In the genomic region with DNA sequence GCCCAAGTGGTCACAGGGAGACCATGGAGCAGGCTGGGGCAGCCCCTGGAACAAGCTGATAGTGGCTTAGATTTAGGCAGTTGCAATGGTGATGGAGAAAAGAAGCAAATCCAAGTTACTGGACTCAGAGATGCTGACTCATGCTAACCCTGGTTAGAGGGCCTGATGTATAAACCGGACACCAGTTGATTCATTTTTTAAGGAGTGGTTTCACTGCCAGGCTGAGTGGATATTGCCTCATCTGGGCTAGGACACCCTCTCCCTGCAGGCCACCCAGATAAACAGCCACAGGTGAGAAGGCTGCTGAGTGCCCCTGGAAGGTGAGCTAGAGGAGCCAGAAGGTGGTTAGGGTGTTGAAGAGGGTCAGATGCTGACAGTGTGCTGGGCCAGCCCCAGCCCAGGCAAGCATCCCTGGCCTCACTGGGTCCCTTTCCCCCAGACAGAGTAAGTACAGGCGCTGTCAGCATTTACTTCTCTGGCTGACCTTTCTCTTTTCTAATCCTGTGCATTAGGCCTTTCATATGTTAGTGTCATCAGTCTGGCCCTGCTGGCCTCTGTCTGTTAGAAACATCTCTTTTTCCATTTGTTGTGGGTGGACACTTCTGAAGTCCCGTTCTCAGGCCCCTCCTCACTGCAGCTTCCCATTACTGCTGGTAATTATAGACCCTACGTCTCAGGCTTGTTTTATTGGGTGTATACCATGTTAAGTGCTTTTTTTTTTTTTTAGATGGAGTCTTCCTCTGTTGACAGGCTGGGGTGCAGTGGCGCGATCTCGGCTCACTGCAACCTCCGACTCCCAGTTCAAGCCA, we compare ENCODE assay signal across 14 cellular contexts. TPM values are rescaled to one million over a fixed set of nuclear protein-coding genes. Genes with fewer than 3 reads are reported as not detected.
DNase-seq lines count a peak whose midpoint lies in the region; ATAC-seq, FAIRE-seq and TF ChIP-seq lines count a peak whose summit lies in the region.
"Had no signal": no experiment of that assay in that cellular context is flagged by ENCODE, and none has a peak within 500 bp of the region (broad histone marks: within the 10 kb centered on the region; RNA-seq: fewer than 3 reads in every experiment).

No MANE protein-coding gene starts in this region.

- H2AFZ ChIP-seq in PC-3 (ENCODE audit: low read length), result no peak overlapping the region
- H2AFZ ChIP-seq in endothelial cell of umbilical vein (ENCODE audit: low read depth, low read length), result no peak overlapping the region

- POLR2A ChIA-PET in MCF 10A (lab: Yijun Ruan, JAX), result interaction anchor here (0.6 kb wide), 1 partner anchor 25 kb away, joined by 3 read pairs; no protein-coding TSS in a partner anchor
- POLR2A ChIA-PET in PC-3 (lab: Charles Lee; ENCODE audit: unreplicated experiment), result no interaction called here
- POLR2A ChIA-PET in endothelial cell of umbilical vein (lab: Charles Lee), result no interaction called here

- H3K4me1 ChIP-seq in breast epithelium (no peaks in the 10 kb centered on the region), PC-3 (ENCODE audit: insufficient read depth, low read length) (peaks cover 24% of the 10 kb centered on the region), endothelial cell of umbilical vein (ENCODE audit: control insufficient read depth, extremely low read depth, insufficient read depth, low read length) (no peaks in the 10 kb centered on the region)

- no peaks in the 10 kb centered on the region for H3K9me3 Mint-ChIP-seq in MCF 10A (ENCODE audit: unreplicated experiment)

- H3K36me3 Mint-ChIP-seq in MCF 10A (ENCODE audit: insufficient read depth, unreplicated experiment), result no peaks in the 10 kb centered on the region

- no peaks in the 10 kb centered on the region for H3K79me2 ChIP-seq in PC-3 (ENCODE audit: low read length)
- no peaks in the 10 kb centered on the region for H3K79me2 ChIP-seq in endothelial cell of umbilical vein (ENCODE audit: control insufficient read depth, insufficient read depth, low read length)

- H3K9me3 ChIP-seq in breast epithelium (no peaks in the 10 kb centered on the region), PC-3 (ENCODE audit: low read length) (no peaks in the 10 kb centered on the region), endothelial cell of umbilical vein (replicated peaks; ENCODE audit: control insufficient read depth, insufficient read depth, low read length) (no peaks in the 10 kb centered on the region)
- H3K9me3 ChIP-seq: spleen, upper lobe of left lung had no signal

- CTCF ChIA-PET in MCF 10A (lab: Yijun Ruan, JAX), result interaction anchor here (1.0 to 4.3 kb wide), 6 partner anchors 10 to 177 kb away, joined by 3 to 23 read pairs (median 6); no protein-coding TSS in a partner anchor
- CTCF ChIA-PET in PC-3 (lab: Charles Lee), result no interaction called here
- CTCF ChIA-PET in endothelial cell of umbilical vein (lab: Charles Lee), result interaction anchor here (1.1 to 3.4 kb wide), 5 partner anchors 9 to 271 kb away, joined by 3 to 15 read pairs (median 4); no protein-coding TSS in a partner anchor

- intact Hi-C loops in MCF 10A (cut with micrococcal nuclease), result no loop called here
- intact Hi-C loops in breast epithelium (cut with DNase I; ENCODE audit: low total_unique reads), result no loop called here
- intact Hi-C loops in PC-3 (cut with micrococcal nuclease), result no loop called here
- intact Hi-C loops in endothelial cell of umbilical vein (cut with micrococcal nuclease), result no loop called here

- no peaks in the 10 kb centered on the region for H3K27me3 Mint-ChIP-seq in MCF 10A (ENCODE audit: insufficient read depth, unreplicated experiment)

- no peaks in the 10 kb centered on the region for H4K20me1 ChIP-seq in PC-3 (ENCODE audit: low read length)
- no peaks in the 10 kb centered on the region for H4K20me1 ChIP-seq in endothelial cell of umbilical vein (replicated peaks; ENCODE audit: control insufficient read depth, extremely low read depth, insufficient read depth, low read length)

- H3K27ac Mint-ChIP-seq in MCF 10A (ENCODE audit: low read depth, unreplicated experiment), result peak overlapping the region; percentile 55

- peak; percentile 85 for DNase-seq in MCF 10A (ENCODE audit: unreplicated experiment)
- DNase-seq in breast epithelium (ENCODE audit: low spot score in 2 of 2), result no peak
- DNase-seq in PC-3, result peak; percentile 86
- DNase-seq in endothelial cell of umbilical vein (ENCODE audit: low read depth, low spot score), result no peak
- peak; percentile 67 for DNase-seq in renal cortical epithelial cell (ENCODE audit: low read depth)
- no peak for DNase-seq in NCI-H1105 (lab: John Stamatoyannopoulos, UW)
- DNase-seq in islet precursor cell, result no peak
- DNase-seq: activated CD4-positive, alpha-beta T cell treated with anti-CD3 and anti-CD28 coated beads for 1 hour; brain microvascular endothelial cell; DND-41; NCI-H82; spleen had no signal

- H3K9ac ChIP-seq in PC-3 (ENCODE audit: low read length) (no peak overlapping the region), endothelial cell of umbilical vein (replicated peaks; ENCODE audit: extremely low read depth, insufficient read depth, low read length) (no peak overlapping the region)

- peak overlapping the region; percentile 58 for H3K4me2 ChIP-seq in PC-3 (ENCODE audit: low read length)
- H3K4me2 ChIP-seq in endothelial cell of umbilical vein (ENCODE audit: insufficient read depth, low read length), result no peak overlapping the region

- TF ChIP-seq POLR2A in breast epithelium (IDR thresholded peaks at IDR 0.05) (no peak), endothelial cell of umbilical vein (IDR thresholded peaks at IDR 0.05; ENCODE audit: low read depth, low read length) (no peak)

- peak; percentile 97 for ATAC-seq in PC-3
- no peak for ATAC-seq in HG03571 (IDR thresholded peaks at IDR 0.05; ENCODE audit: unreplicated experiment)

- no peaks in the 10 kb centered on the region for H3K36me3 ChIP-seq in breast epithelium
- H3K36me3 ChIP-seq in PC-3 (ENCODE audit: low read depth, low read length), result no peaks in the 10 kb centered on the region
- H3K36me3 ChIP-seq in endothelial cell of umbilical vein (ENCODE audit: control insufficient read depth in 2 of 2, extremely low read depth in 1 of 2, insufficient read depth in 2 of 2, low read length in 2 of 2), result no peaks in the 10 kb centered on the region
- H3K36me3 ChIP-seq: brain microvascular endothelial cell, spleen, upper lobe of left lung had no signal

- BruUV-seq in MCF 10A (replicated peaks; lab: Mats Ljungman, UMichigan) (no TSS peak), PC-3 (replicated peaks; lab: Mats Ljungman, UMichigan) (TSS peak; percentile 72), endothelial cell of umbilical vein (replicated peaks; lab: Mats Ljungman, UMichigan) (no TSS peak)

- no peaks in the 10 kb centered on the region for H3F3A ChIP-seq in PC-3 (ENCODE audit: low read length, unreplicated experiment)

- H3K4me3 Mint-ChIP-seq in MCF 10A (ENCODE audit: unreplicated experiment), result no peak overlapping the region

- peaks cover 13% of the 10 kb centered on the region for H3K4me1 Mint-ChIP-seq in MCF 10A (ENCODE audit: insufficient read depth, unreplicated experiment)

- no peaks in the 10 kb centered on the region for H3K9me1 ChIP-seq in endothelial cell of umbilical vein (replicated peaks; ENCODE audit: control insufficient read depth, extremely low read depth, insufficient read depth, low read length)

- H3K27ac ChIP-seq in breast epithelium (no peak overlapping the region), PC-3 (ENCODE audit: low read length) (peak overlapping the region; percentile 61), endothelial cell of umbilical vein (ENCODE audit: insufficient read depth, low read depth, low read length) (no peak overlapping the region)
- H3K27ac ChIP-seq: brain microvascular endothelial cell, spleen, upper lobe of left lung had no signal

- dilution Hi-C loops in endothelial cell of umbilical vein (cut with MboI; ENCODE audit: extremely low pct_ligation_motif_present, low sequenced_read_pairs), result no loop called here

- peak; percentile 50 for FAIRE-seq in endothelial cell of umbilical vein (lab: Jason Lieb, UNC)

- H3K27me3 ChIP-seq in breast epithelium (no peaks in the 10 kb centered on the region), PC-3 (ENCODE audit: low read length) (no peaks in the 10 kb centered on the region), endothelial cell of umbilical vein (ENCODE audit: control insufficient read depth in 2 of 2, insufficient read depth in 2 of 2, low read length in 2 of 2) (no peaks in the 10 kb centered on the region)
- H3K27me3 ChIP-seq: brain microvascular endothelial cell, spleen, upper lobe of left lung had no signal

- H3K9me2 ChIP-seq in PC-3 (replicated peaks; ENCODE audit: low read length), result no peaks in the 10 kb centered on the region

- H3K4me3 ChIP-seq in breast epithelium (no peak overlapping the region), PC-3 (ENCODE audit: low read length) (no peak overlapping the region), endothelial cell of umbilical vein (replicated peaks in 1 of 3; ENCODE audit: insufficient read depth in 1 of 3, low read depth in 1 of 3, low read length in 3 of 3) (no peak overlapping the region)
- H3K4me3 ChIP-seq: spleen, upper lobe of left lung had no signal

- TF ChIP-seq CTCF in MCF 10A (IDR thresholded peaks at IDR 0.05; ENCODE audit: unreplicated experiment) (no peak), breast epithelium (IDR thresholded peaks at IDR 0.05) (no peak), PC-3 (conservative IDR thresholded peaks at IDR 0.05; ENCODE audit: low read depth, low read length) (no peak), endothelial cell of umbilical vein (IDR thresholded peaks at IDR 0.05; ENCODE audit: extremely low read depth in 1 of 2, insufficient read depth in 1 of 2, low read depth in 1 of 2, low read length in 2 of 2) (no peak)

TF ChIP-seq in endothelial cell of umbilical vein, 7 proteins besides CTCF, POLR2A, EP300 and RAD21:
- TF ChIP-seq FOS (IDR thresholded peaks at IDR 0.05; ENCODE audit: borderline replicate concordance, insufficient read depth, low read length), result no peak
- TF ChIP-seq JUN (IDR thresholded peaks at IDR 0.05; ENCODE audit: borderline replicate concordance, insufficient read depth, insufficient read length, low read depth), result no peak
- no peak for TF ChIP-seq POLR2AphosphoS5 (IDR thresholded peaks at IDR 0.05; ENCODE audit: insufficient read depth, low read depth, low read length)
- no peak for TF ChIP-seq EZH2 (IDR thresholded peaks at IDR 0.05; ENCODE audit: borderline replicate concordance, low read depth, low read length, severe bottlenecking)

RNA-seq across cellular contexts. Expression of gene EPB41L1, which starts 13.5 kb away (rescaled TPM):
- total RNA-seq in MCF 10A (2022) (6.7 and 10.1 TPM in 2 replicates), breast epithelium (10 to 100 TPM; 37.0 to 66.4 (median 43.7) TPM), PC-3 (2014; rRNA removed) (48.2 and 53.0 TPM in 2 replicates), endothelial cell of umbilical vein (11.1 and 12.2 TPM in 2 replicates), renal cortical epithelial cell (20.3 and 47.7 TPM in 2 replicates)
- polyA plus RNA-seq in endothelial cell of umbilical vein, result 6.1 and 18.9 TPM in 2 replicates
- 5.9 and 6.1 TPM in 2 replicates for polyA plus RNA-seq in endothelial cell of umbilical vein (2011; cell fraction: cytosol; rRNA removed)
- 6.0 and 23.6 TPM in 2 replicates for polyA plus RNA-seq in endothelial cell of umbilical vein (2011; cell fraction: nucleus; rRNA removed)
- polyA plus RNA-seq in endothelial cell of umbilical vein (2012), result 9.7 and 16.4 TPM in 2 replicates
- polyA minus RNA-seq in endothelial cell of umbilical vein, result 10.1 and 12.4 TPM in 2 replicates
- 8.7 TPM for polyA minus RNA-seq in endothelial cell of umbilical vein (2011; cell fraction: cytosol; rRNA and poly(A)+ RNA removed)
- polyA minus RNA-seq in endothelial cell of umbilical vein (2011; cell fraction: nucleus; rRNA and poly(A)+ RNA removed), result 4.5 and 4.7 TPM in 2 replicates

Comparison
In these comparisons a context has a peak if more than half of its experiments do, and no peak if none do; other contexts are left out.
1. DNase-seq: peak in MCF 10A (single experiment), PC-3 (single experiment) and renal cortical epithelial cell (single experiment); none in breast epithelium (0 of 2), endothelial cell of umbilical vein (single experiment), NCI-H1105 (single experiment) and islet precursor cell (single experiment).